ENCODE assay signal across 8 cellular contexts in the genomic region with DNA sequence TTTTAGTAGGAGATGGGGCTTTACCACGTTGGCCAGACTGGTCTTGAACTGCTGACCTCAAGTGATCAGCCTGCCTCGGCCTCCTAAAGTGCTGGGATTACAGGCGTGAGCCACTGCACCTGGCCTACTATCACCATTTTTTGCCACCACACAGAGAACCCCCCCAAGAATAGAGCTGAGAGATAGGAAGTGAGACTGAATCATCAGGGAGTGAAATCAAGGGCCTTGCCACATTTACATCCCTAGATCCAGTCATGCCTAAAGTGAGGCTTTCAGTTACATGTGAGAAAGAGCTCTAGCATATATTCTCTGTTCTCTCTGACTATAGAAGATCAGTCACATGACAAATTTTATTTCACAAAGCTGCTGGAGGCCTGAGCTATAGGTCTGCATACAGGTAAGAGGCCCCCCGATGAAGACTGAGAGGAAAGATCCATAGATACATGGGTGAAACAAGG. TPM values are rescaled to one million over a fixed set of nuclear protein-coding genes. Genes with fewer than 3 reads are reported as not detected.
DNase-seq lines count a peak whose midpoint lies in the region; ATAC-seq, FAIRE-seq and TF ChIP-seq lines count a peak whose summit lies in the region.

No MANE protein-coding gene starts in this region.

- peak overlapping the region; percentile 24 to 91 (median 55) for H3K27ac Mint-ChIP-seq in CD14-positive monocyte
- H3K27ac Mint-ChIP-seq in T-cell, result peak overlapping the region; percentile 9 to 14
- no peak overlapping the region for H3K27ac Mint-ChIP-seq in nephron progenitor cell

- CTCF ChIA-PET in T-cell (lab: Charles Lee), result interaction anchor here in 1 of 2 donors (0.5 to 1.3 kb wide), 2 partner anchors 75 to 420 kb away, joined by 3 read pairs; no protein-coding TSS in a partner anchor

- H3K27me3 Mint-ChIP-seq in CD14-positive monocyte (ENCODE audit: low read depth in 3 of 3) (peaks cover 0 to 2% (median 0%) of the 10 kb centered on the region in 3 donors), T-cell (no peaks in the 10 kb centered on the region), nephron progenitor cell (ENCODE audit: low read depth, poor library complexity) (no peaks in the 10 kb centered on the region)

- DNase-seq in CD14-positive monocyte (ENCODE audit: low spot score), result no peak
- DNase-seq in T-cell, result no peak
- DNase-seq in HT-29 (ENCODE audit: low spot score), result no peak
- no peak for DNase-seq in D721Med (ENCODE audit: insufficient read length, low spot score)
- no peak for DNase-seq in nephron progenitor cell
- DNase-seq in hypothalamus (lab: John Stamatoyannopoulos, UW), result no peak

- H3K36me3 Mint-ChIP-seq in CD14-positive monocyte (no peaks in the 10 kb centered on the region), T-cell (peaks cover 3% of the 10 kb centered on the region), nephron progenitor cell (ENCODE audit: low read depth) (no peaks in the 10 kb centered on the region)

- H3K4me3 Mint-ChIP-seq in CD14-positive monocyte (no peak overlapping the region), T-cell (no peak overlapping the region), nephron progenitor cell (no peak overlapping the region)

- TF ChIP-seq CTCF in CD14-positive monocyte (IDR thresholded peaks at IDR 0.05) (no peak), D721Med (IDR thresholded peaks at IDR 0.05; ENCODE audit: insufficient read depth, missing control alignments) (no peak), nephron progenitor cell (IDR thresholded peaks at IDR 0.05) (no peak)

- no peak for FAIRE-seq in D721Med (lab: Jason Lieb, UNC)

- peaks cover 0 to 2% (median 0%) of the 10 kb centered on the region in 7 donors for H3K9me3 Mint-ChIP-seq in CD14-positive monocyte
- H3K9me3 Mint-ChIP-seq in T-cell, result no peaks in the 10 kb centered on the region
- H3K9me3 Mint-ChIP-seq in nephron progenitor cell, result no peaks in the 10 kb centered on the region

- peak; percentile 36 for ATAC-seq in GM18909 (IDR thresholded peaks at IDR 0.05; ENCODE audit: poor library complexity, unreplicated experiment)
- peak; percentile 27 for ATAC-seq in HG03039 (IDR thresholded peaks at IDR 0.05; ENCODE audit: unreplicated experiment)
- no peak for ATAC-seq in T-cell (replicated peaks in 1 of 4)

- POLR2A ChIA-PET in T-cell (lab: Charles Lee), result no interaction called here

- intact Hi-C loops in CD14-positive monocyte (cut with micrococcal nuclease), result no loop called here

- H3K4me1 Mint-ChIP-seq in CD14-positive monocyte, result peaks cover 68% of the 10 kb centered on the region
- H3K4me1 Mint-ChIP-seq in T-cell, result peaks cover 44 to 58% (median 47%) of the 10 kb centered on the region in 3 donors
- H3K4me1 Mint-ChIP-seq in nephron progenitor cell, result peaks cover 5% of the 10 kb centered on the region

RNA-seq across cellular contexts. Expression of a gene that starts 28.0 kb away (rescaled TPM):
- 10 to 100 TPM; 22.5 to 28.5 TPM for polyA plus RNA-seq in CD14-positive monocyte
- 10 to 100 TPM; 56.7 to 62.5 (median 60.3) TPM for total RNA-seq in T-cell
- 39.2 and 47.6 TPM in 2 replicates for total RNA-seq in HT-29 (2014; rRNA removed; shearing (Covaris generic))

RNA-seq across cellular contexts. Expression of a gene that starts 37.5 kb away (rescaled TPM):
- polyA plus RNA-seq in CD14-positive monocyte, result 1,000 to 10,000 TPM; 5,130 to 6,847 TPM
- 1,000 to 10,000 TPM; 1,423 to 1,890 (median 1,689) TPM for total RNA-seq in T-cell
- 4,823 and 6,107 TPM in 2 replicates for total RNA-seq in HT-29 (2014; rRNA removed; shearing (Covaris generic))

Comparison
In these comparisons a context has a peak if more than half of its experiments do, and no peak if none do; other contexts are left out.
1. ATAC-seq: peak in GM18909 (single experiment) and HG03039 (single experiment); none in T-cell (0 of 4).